ENCODE assay signal across 7 cellular contexts in the genomic region with DNA sequence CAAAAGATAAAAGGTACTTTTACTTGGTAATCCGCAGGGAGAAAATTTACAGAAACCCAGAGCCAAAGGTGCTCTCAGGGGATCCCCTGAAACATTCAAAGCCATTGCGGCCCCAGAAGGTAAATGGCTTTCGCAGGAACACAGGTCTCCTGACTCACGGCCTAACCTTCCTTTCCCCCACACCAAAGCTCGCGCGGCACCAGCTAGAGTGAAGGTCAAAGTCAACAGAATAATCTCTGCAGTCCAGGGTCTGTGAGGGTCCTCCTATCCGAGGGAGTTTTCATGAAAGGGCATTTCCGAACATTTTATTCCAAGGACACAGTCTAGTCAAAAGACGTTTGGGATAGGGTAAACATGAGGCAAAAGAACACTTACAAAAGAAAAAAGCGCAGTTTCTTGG. TPM values are rescaled to one million over a fixed set of nuclear protein-coding genes. Genes with fewer than 3 reads are reported as not detected.
A peak's percentile ranks its signal among the peaks of the same experiment; 100 is the strongest.
DNase-seq lines count a peak whose midpoint lies in the region; ATAC-seq, FAIRE-seq and TF ChIP-seq lines count a peak whose summit lies in the region.

No MANE protein-coding gene starts in this region.

- in situ Hi-C loops in GM12878 (cut with MboI) = no loop called here

- no peaks in the 10 kb centered on the region for H3K36me3 ChIP-seq in GM12878 (ENCODE audit: control insufficient read depth in 2 of 2, insufficient read depth in 2 of 2, low read length in 1 of 2)

- WGBS in GM12878 (ENCODE audit: insufficient coverage, insufficient replicate concordance, low lambda C conversion rate, missing lambda C conversion rate) = 18% methylated on average over 11 of the region's 11 CpGs

- no peak for TF ChIP-seq RAD21 in GM12878 (IDR thresholded peaks at IDR 0.05; ENCODE audit: insufficient read depth, low read depth, low read length)

- H3K4me2 ChIP-seq in GM12878 (ENCODE audit: control insufficient read depth, insufficient read depth) = no peak overlapping the region

- RAD21 ChIA-PET in GM12878 (lab: Charles Lee; ENCODE audit: unreplicated experiment) = interaction anchor here (0.8 to 8.1 kb wide), 17 partner anchors 9 to 56 kb away, joined by 3 to 90 read pairs (median 10); a partner anchor contains a TSS

- H3K4me3 ChIP-seq in GM12878 = no peak overlapping the region

- DNase-seq in HuH-7 (ENCODE audit: low spot score) (peak; percentile 8), GM12878 (ENCODE audit: low read depth, low spot score) (no peak), left colon (peak in 1 of 2 donors; percentile 21)
- DNase-seq in activated CD4-positive, alpha-beta T cell treated with anti-CD3 and anti-CD28 coated beads, Interleukin-2, amount 50 U/mL, for 48 hours = no peak

- no peaks in the 10 kb centered on the region for H4K20me1 ChIP-seq in GM12878 (ENCODE audit: control insufficient read depth, insufficient read depth)

- no peak overlapping the region for H3K9ac ChIP-seq in GM12878 (ENCODE audit: control insufficient read depth, insufficient read depth, low read length)

- peaks cover 1 to 17% of the 10 kb centered on the region in 2 experiments for H3K27me3 ChIP-seq in GM12878 (replicated peaks in 1 of 2; ENCODE audit: control insufficient read depth in 2 of 2, insufficient read depth in 2 of 2, low read length in 1 of 2)

- CTCF ChIA-PET in GM12878 (lab: Yijun Ruan, JAX) = interaction anchor here (1.4 to 6.8 kb wide), 15 partner anchors 14 to 217 kb away, joined by 4 to 67 read pairs (median 8); a partner anchor contains a TSS

- TF ChIP-seq CTCF in GM12878 (IDR thresholded peaks at IDR 0.05 in 2 of 3, conservative IDR thresholded peaks at IDR 0.05 in 1 of 3; ENCODE audit: control insufficient read depth in 2 of 3, extremely low read depth in 1 of 3, insufficient read depth in 1 of 3, low read depth in 3 of 3, low read length in 3 of 3) = no peak

- ATAC-seq in GM12878 (peak; percentile 18), left colon (peak; percentile 4), GM21526 (IDR thresholded peaks at IDR 0.05; ENCODE audit: low FRiP score, unreplicated experiment) (no peak), GM18517 (IDR thresholded peaks at IDR 0.05; ENCODE audit: unreplicated experiment) (no peak)

- TF ChIP-seq EP300 in GM12878 (IDR thresholded peaks at IDR 0.05; ENCODE audit: borderline replicate concordance in 1 of 2, control insufficient read depth in 1 of 2, low read depth in 2 of 2, low read length in 2 of 2) = no peak

- intact Hi-C loops in GM12878 (cut with micrococcal nuclease; ENCODE audit: unreplicated experiment) = loop anchor here (1.0 kb wide), 2 partner anchors 30 to 56 kb away; no protein-coding TSS in a partner anchor
- intact Hi-C loops in left colon (cut with DNase I, micrococcal nuclease) = loop anchor here in 1 of 2 donors (5.0 kb wide), 1 partner anchor 216 kb away; no protein-coding TSS in a partner anchor

- no TSS peak for BruUV-seq in GM12878 (replicated peaks; lab: Mats Ljungman, UMichigan)

- TF ChIP-seq POLR2A in GM12878 (IDR thresholded peaks at IDR 0.05; ENCODE audit: low read depth, low read length) = no peak

- POLR2A ChIA-PET in GM12878 (lab: Charles Lee) = interaction anchor here (0.6 to 7.6 kb wide), 17 partner anchors 9 to 93 kb away, joined by 3 to 92 read pairs (median 5); a partner anchor contains a TSS

- no peak overlapping the region for H2AFZ ChIP-seq in GM12878 (ENCODE audit: control insufficient read depth, low read depth, low read length)

- H3K9me3 ChIP-seq in GM12878 (replicated peaks; ENCODE audit: control insufficient read depth, insufficient read depth, low read length) = no peaks in the 10 kb centered on the region

- SMC1A ChIA-PET in GM12878 (lab: Charles Lee; ENCODE audit: uncharacterized antibody, unreplicated experiment) = interaction anchor here (0.7 to 8.5 kb wide), 22 partner anchors 9 to 57 kb away, joined by 3 to 116 read pairs (median 7); a partner anchor contains a TSS

- H3K4me1 ChIP-seq in GM12878 (ENCODE audit: control insufficient read depth, insufficient read depth, low read length) = no peaks in the 10 kb centered on the region

- H3K27ac ChIP-seq in GM12878 (ENCODE audit: control insufficient read depth, insufficient read depth) (no peak overlapping the region), temporal lobe (ENCODE audit: low read depth, low read length) (peak overlapping the region; percentile 79)

- no peaks in the 10 kb centered on the region for H3K79me2 ChIP-seq in GM12878 (ENCODE audit: control insufficient read depth, insufficient read depth, low read length)

- no peak for FAIRE-seq in GM12878 (lab: Jason Lieb, UNC)

TF ChIP-seq in GM12878, 131 proteins besides CTCF, POLR2A, EP300 and RAD21:
- no peak for TF ChIP-seq TCF7 (IDR thresholded peaks at IDR 0.05; ENCODE audit: borderline replicate concordance)
- TF ChIP-seq, protein P1, sequence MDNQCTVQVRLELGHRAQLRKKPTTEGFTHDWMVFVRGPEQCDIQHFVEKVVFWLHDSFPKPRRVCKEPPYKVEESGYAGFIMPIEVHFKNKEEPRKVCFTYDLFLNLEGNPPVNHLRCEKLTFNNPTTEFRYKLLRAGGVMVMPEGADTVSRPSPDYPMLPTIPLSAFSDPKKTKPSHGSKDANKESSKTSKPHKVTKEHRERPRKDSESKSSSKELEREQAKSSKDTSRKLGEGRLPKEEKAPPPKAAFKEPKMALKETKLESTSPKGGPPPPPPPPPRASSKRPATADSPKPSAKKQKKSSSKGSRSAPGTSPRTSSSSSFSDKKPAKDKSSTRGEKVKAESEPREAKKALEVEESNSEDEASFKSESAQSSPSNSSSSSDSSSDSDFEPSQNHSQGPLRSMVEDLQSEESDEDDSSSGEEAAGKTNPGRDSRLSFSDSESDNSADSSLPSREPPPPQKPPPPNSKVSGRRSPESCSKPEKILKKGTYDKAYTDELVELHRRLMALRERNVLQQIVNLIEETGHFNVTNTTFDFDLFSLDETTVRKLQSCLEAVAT (IDR thresholded peaks at IDR 0.05) = peak; percentile 27; the same call in 1 of the 2 replicates

RNA-seq across cellular contexts. Expression of a gene that starts 0.6 kb away (rescaled TPM):
- 45.8 and 46.4 TPM in 2 replicates for total RNA-seq in GM12878 (2013; cell fraction: nucleolus; rRNA removed)
- total RNA-seq in GM12878 (2014; rRNA removed) (1.8 and 2.3 TPM in 2 replicates), GM12878 (2014; rRNA removed; fragmentation: Illumina TruSeq; extraction: Trizol) (2.0 TPM in 2 replicates), GM12878 (2021) (1.5 and 2.1 TPM in 2 replicates), left colon (10 to 100 TPM; 16.2 to 25.2 TPM), temporal lobe (2.0 TPM)
- 0.12 TPM for polyA plus RNA-seq in GM12878 (2011; ENCODE audit: low read depth)
- polyA plus RNA-seq in GM12878 (2011; rRNA removed) (17.6 and 25.4 TPM in 2 replicates), GM12878 (2014; fragmentation: Illumina TruSeq; extraction: Trizol) (1.8 and 2.5 TPM in 2 replicates), GM12878 (2014; fragmentation: Nextera tagmentation; extraction: Ambion mirVana) (under 1 TPM; 0.64 to 0.80 TPM), GM12878 (2014; rRNA removed) (1.3 and 1.7 TPM in 2 replicates), GM12878 (2016; fragmentation: Nextera tagmentation; extraction: Ambion mirVana) (1 to 10 TPM in 1 of 2 experiments, under 1 TPM in 1; 0.81 to 1.2 TPM)
- polyA plus RNA-seq in GM12878 (2011; cell fraction: cytosol; rRNA removed) = 5.3 and 7.0 TPM in 2 replicates
- 18.3 and 21.6 TPM in 2 replicates for polyA plus RNA-seq in GM12878 (2011; cell fraction: nucleus; rRNA removed)
- 0.14 TPM in 2 replicates for polyA plus RNA-seq in GM12878 (2012)
- 18.4 and 20.3 TPM in 2 replicates for polyA minus RNA-seq in GM12878 (2011; rRNA and poly(A)+ RNA removed)
- polyA minus RNA-seq in GM12878 (2011; cell fraction: cytosol; rRNA and poly(A)+ RNA removed) = 5.2 and 7.0 TPM in 2 replicates
- polyA minus RNA-seq in GM12878 (2011; cell fraction: nucleus; rRNA and poly(A)+ RNA removed) = 15.4 and 20.6 TPM in 2 replicates

RNA-seq across cellular contexts. Expression of a gene that starts 34.0 kb away (rescaled TPM):
- total RNA-seq in GM12878 (2013; cell fraction: nucleolus; rRNA removed) = 54.8 and 57.3 TPM in 2 replicates
- total RNA-seq in GM12878 (2014; rRNA removed) = 0.68 and 1.0 TPM in 2 replicates
- 0.45 and 0.55 TPM in 2 replicates for total RNA-seq in GM12878 (2014; rRNA removed; fragmentation: Illumina TruSeq; extraction: Trizol)
- 0.33 and 1.1 TPM in 2 replicates for total RNA-seq in GM12878 (2021)
- polyA plus RNA-seq in GM12878 (2011; ENCODE audit: low read depth) = 0.30 TPM
- polyA plus RNA-seq in GM12878 (2011; rRNA removed) = 3.1 and 7.7 TPM in 2 replicates
- 0.42 and 0.89 TPM in 2 replicates for polyA plus RNA-seq in GM12878 (2011; cell fraction: cytosol; rRNA removed)
- 6.7 and 7.8 TPM in 2 replicates for polyA plus RNA-seq in GM12878 (2011; cell fraction: nucleus; rRNA removed)
- polyA plus RNA-seq in GM12878 (2012) = 0.15 and 0.17 TPM in 2 replicates
- 0.48 and 3.6 TPM in 2 replicates for polyA plus RNA-seq in GM12878 (2014; fragmentation: Illumina TruSeq; extraction: Trizol)
- polyA plus RNA-seq in GM12878 (2014; fragmentation: Nextera tagmentation; extraction: Ambion mirVana) = under 1 TPM in 1 of 2 experiments, not detected in 1; 0.11 TPM
- polyA plus RNA-seq in GM12878 (2014; rRNA removed) = 0.47 and 1.3 TPM in 2 replicates
- 1 to 10 TPM in 1 of 2 experiments, under 1 TPM in 1; 0.79 to 1.2 TPM for polyA plus RNA-seq in GM12878 (2016; fragmentation: Nextera tagmentation; extraction: Ambion mirVana)
- polyA minus RNA-seq in GM12878 (2011; rRNA and poly(A)+ RNA removed) = 2.5 and 2.6 TPM in 2 replicates
- 1.2 and 3.0 TPM in 2 replicates for polyA minus RNA-seq in GM12878 (2011; cell fraction: cytosol; rRNA and poly(A)+ RNA removed)
- polyA minus RNA-seq in GM12878 (2011; cell fraction: nucleus; rRNA and poly(A)+ RNA removed) = 7.1 and 8.7 TPM in 2 replicates
- total RNA-seq in left colon = 1 to 10 TPM; 3.5 to 5.9 TPM
- total RNA-seq in temporal lobe = 6.9 TPM

RNA-seq across cellular contexts. Expression of a gene that starts 56.7 kb away (rescaled TPM):
- total RNA-seq in GM12878 (2013; cell fraction: nucleolus; rRNA removed) = 33.1 and 35.4 TPM in 2 replicates
- total RNA-seq in GM12878 (2014; rRNA removed) = 3.4 and 4.6 TPM in 2 replicates
- total RNA-seq in GM12878 (2014; rRNA removed; fragmentation: Illumina TruSeq; extraction: Trizol) = 4.5 and 4.8 TPM in 2 replicates
- total RNA-seq in GM12878 (2021) = 2.1 and 3.2 TPM in 2 replicates
- 0.50 TPM for polyA plus RNA-seq in GM12878 (2011; ENCODE audit: low read depth)
- 44.6 and 67.7 TPM in 2 replicates for polyA plus RNA-seq in GM12878 (2011; rRNA removed)
- 21.2 and 22.4 TPM in 2 replicates for polyA plus RNA-seq in GM12878 (2011; cell fraction: cytosol; rRNA removed)
- polyA plus RNA-seq in GM12878 (2011; cell fraction: nucleus; rRNA removed) = 18.4 and 23.5 TPM in 2 replicates
- polyA plus RNA-seq in GM12878 (2012) = 0.66 and 0.69 TPM in 2 replicates
- polyA plus RNA-seq in GM12878 (2014; fragmentation: Illumina TruSeq; extraction: Trizol) = 5.1 and 6.4 TPM in 2 replicates
- 1 to 10 TPM; 5.3 to 8.9 TPM for polyA plus RNA-seq in GM12878 (2014; fragmentation: Nextera tagmentation; extraction: Ambion mirVana)
- polyA plus RNA-seq in GM12878 (2014; rRNA removed) = 4.1 and 4.7 TPM in 2 replicates
- polyA plus RNA-seq in GM12878 (2016; fragmentation: Nextera tagmentation; extraction: Ambion mirVana) = 1 to 10 TPM; 2.6 to 4.1 TPM
- polyA minus RNA-seq in GM12878 (2011; rRNA and poly(A)+ RNA removed) = 10.7 and 14.3 TPM in 2 replicates
- 4.1 and 6.1 TPM in 2 replicates for polyA minus RNA-seq in GM12878 (2011; cell fraction: cytosol; rRNA and poly(A)+ RNA removed)
- 7.0 and 7.3 TPM in 2 replicates for polyA minus RNA-seq in GM12878 (2011; cell fraction: nucleus; rRNA and poly(A)+ RNA removed)
- total RNA-seq in left colon = 10 to 100 TPM; 16.8 to 29.1 TPM
- 0.25 TPM for total RNA-seq in temporal lobe

Comparison
In these comparisons a context has a peak if more than half of its experiments do, and no peak if none do; other contexts are left out.
1. ATAC-seq: peak in GM12878 (single experiment) and left colon (single experiment); none in GM21526 (single experiment) and GM18517 (single experiment).